Comparison of ENCODE assay signal across 21 cellular contexts in the genomic region with DNA sequence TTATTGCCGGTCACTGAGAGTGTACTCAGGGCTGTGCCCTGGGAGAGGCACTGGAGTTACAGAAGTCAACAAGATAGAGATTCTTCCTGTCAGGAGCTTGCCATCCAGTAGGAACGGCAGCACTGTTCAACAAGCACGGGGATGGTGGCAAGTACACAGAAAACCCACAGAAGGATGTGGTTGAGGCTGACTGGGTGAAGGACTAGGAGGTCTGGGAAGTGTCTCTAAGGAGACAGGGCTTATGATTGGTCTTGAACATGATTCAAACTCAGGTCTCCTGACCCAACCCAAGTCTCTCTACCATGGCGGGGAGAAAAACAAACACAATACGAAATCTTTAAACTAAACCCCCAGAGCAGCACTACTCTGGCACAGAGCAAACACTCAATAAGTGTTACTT. TPM values are rescaled to one million over a fixed set of nuclear protein-coding genes. Genes with fewer than 3 reads are reported as not detected.
"Had no signal": no experiment of that assay in that cellular context is flagged by ENCODE, and none has a peak within 500 bp of the region (broad histone marks: within the 10 kb centered on the region; RNA-seq: fewer than 3 reads in every experiment).

No MANE protein-coding gene starts in this region.

- H3K4me3 ChIP-seq: body of pancreas, mucosa of descending colon, tibial nerve, vagina had no signal

- H3K36me3 ChIP-seq: neutrophil, tibial nerve, vagina had no signal

- ATAC-seq: body of pancreas; esophagus mucosa; left ventricle myocardium superior; mucosa of descending colon; naive thymus-derived CD4-positive, alpha-beta T cell; SK-N-SH treated with all-trans-retinoic acid at 6 μM for 48 hours had no signal

- H3K9me3 Mint-ChIP-seq: activated naive CD4-positive, alpha-beta T cell treated with anti-CD3 and anti-CD28 coated beads, Interleukin-2, amount 50 U/mL, for 24 hours; activated T-helper 2 cell treated with anti-CD3 and anti-CD28 coated beads, Interferon-gamma antibody, Interleukin-2, Interleukin-4, amounts not matched to agents 10 μg/mL and 5 μg/mL and 100 μg/mL, durations not matched to agents 14 hours and 24 hours and 36 hours; memory B cell had no signal

- DNase-seq: activated CD4-positive, CD25-positive, alpha-beta regulatory T cell; amygdala; body of pancreas; caudate nucleus; hippocampal formation; kidney; left ventricle myocardium superior; mucosa of descending colon; naive thymus-derived CD4-positive, alpha-beta T cell; stimulated activated CD4-positive, alpha-beta T cell treated with anti-CD3 and anti-CD28 coated beads, Interleukin-12 subunit alpha, Interleukin-12 subunit beta, amount 100 ng/mL, for 4 hours; stimulated activated CD4-positive, alpha-beta T cell treated with anti-CD3 and anti-CD28 coated beads, Interleukin-2, amount 100 ng/mL, for 24 hours had no signal

- H3K27ac ChIP-seq: body of pancreas, neutrophil, tibial nerve, vagina had no signal

- H3K9me3 ChIP-seq: body of pancreas, mucosa of descending colon, neutrophil, tibial nerve, vagina had no signal

- H3K4me1 ChIP-seq: body of pancreas, tibial nerve, vagina had no signal

- H3K36me3 Mint-ChIP-seq: memory B cell had no signal

- H3K27ac Mint-ChIP-seq: activated naive CD4-positive, alpha-beta T cell treated with anti-CD3 and anti-CD28 coated beads, Interleukin-2, amount 50 U/mL, for 24 hours; activated T-helper 2 cell treated with anti-CD3 and anti-CD28 coated beads, Interferon-gamma antibody, Interleukin-2, Interleukin-4, amounts not matched to agents 10 μg/mL and 5 μg/mL and 100 μg/mL, durations not matched to agents 14 hours and 24 hours and 36 hours; memory B cell had no signal

- H3K27me3 ChIP-seq: body of pancreas, neutrophil, tibial nerve, vagina had no signal

- H3K4me3 Mint-ChIP-seq: activated naive CD4-positive, alpha-beta T cell treated with anti-CD3 and anti-CD28 coated beads, Interleukin-2, amount 50 U/mL, for 24 hours; memory B cell had no signal

RNA-seq across cellular contexts. Expression of gene ERICH6, which starts 37.6 kb away (rescaled TPM):
- total RNA-seq: esophagus mucosa; left ventricle myocardium superior; mucosa of descending colon; renal cortical epithelial cell; T-helper 2 cell treated with Interferon-gamma antibody and Interleukin-4, amounts not matched to agents 100 ng/mL and 5 ng/mL, for 36 hours; vagina had no signal
- polyA plus RNA-seq: naive thymus-derived CD4-positive, alpha-beta T cell had no signal
